Comparison of ENCODE assay signal across 20 cellular contexts in genomic region chr7:141584935-141585334, GRCh38. TPM values are rescaled to one million over a fixed set of nuclear protein-coding genes. Genes with fewer than 3 reads are reported as not detected.
DNase-seq lines count a peak whose midpoint lies in the region; ATAC-seq, FAIRE-seq and TF ChIP-seq lines count a peak whose summit lies in the region.
"Had no signal": no experiment of that assay in that cellular context is flagged by ENCODE, and none has a peak within 500 bp of the region (broad histone marks: within the 10 kb centered on the region; RNA-seq: fewer than 3 reads in every experiment).

No MANE protein-coding gene starts in this region.

- H3K27ac ChIP-seq in A549 = peak overlapping the region; percentile 77 to 81
- H3K27ac ChIP-seq: esophagus squamous epithelium, vagina had no signal

- CTCF ChIA-PET in A549 (lab: Yijun Ruan, JAX) = interaction anchor here (1.2 kb wide), 1 partner anchor 52 kb away, joined by 3 read pairs; no protein-coding TSS in a partner anchor

- POLR2A ChIA-PET in A549 (lab: Yijun Ruan, JAX) = interaction anchor here (1.2 kb wide), 1 partner anchor 34 kb away, joined by 4 read pairs; the partner anchor contains the start of gene AGK

- TF ChIP-seq RAD21 in A549 (conservative IDR thresholded peaks at IDR 0.05 in 1 of 2, IDR thresholded peaks at IDR 0.05 in 1 of 2) = no peak

- FAIRE-seq in A549 (lab: Jason Lieb, UNC) = no peak
- FAIRE-seq: bronchial epithelial cell, K562 had no signal

- peaks cover 65% of the 10 kb centered on the region for H3K4me1 Mint-ChIP-seq in activated naive CD8-positive, alpha-beta T cell treated with anti-CD3 and anti-CD28 coated beads, Interleukin-2, amount 50 U/mL, for 24 hours

- H3K36me3 Mint-ChIP-seq in activated naive CD8-positive, alpha-beta T cell treated with anti-CD3 and anti-CD28 coated beads, Interleukin-2, amount 50 U/mL, for 24 hours (ENCODE audit: low read depth) = peaks cover 70% of the 10 kb centered on the region

- H3K36me3 ChIP-seq in HAP-1 (replicated peaks) = peaks cover 4% of the 10 kb centered on the region; the same call in 1 of the 2 replicates
- H3K36me3 ChIP-seq: vagina had no signal

- H3K9me3 ChIP-seq in A549 = no peaks in the 10 kb centered on the region
- no peaks in the 10 kb centered on the region for H3K9me3 ChIP-seq in HAP-1
- no peaks in the 10 kb centered on the region for H3K9me3 ChIP-seq in iPS-18c (ENCODE audit: control insufficient read depth, insufficient read depth, low read length)
- H3K9me3 ChIP-seq: vagina had no signal

- peak overlapping the region; percentile 65 for H3K4me2 ChIP-seq in A549

- H3K4me3 ChIP-seq in A549 = no peak overlapping the region
- no peak overlapping the region for H3K4me3 ChIP-seq in HAP-1
- peak overlapping the region; percentile 16; the same call in 1 of the 2 replicates for H3K4me3 ChIP-seq in iPS-18c (ENCODE audit: insufficient read depth, low read depth, low read length)
- H3K4me3 ChIP-seq: esophagus squamous epithelium, K562, mucosa of descending colon, vagina had no signal

- ATAC-seq in A549 (no peak), HG02981 (IDR thresholded peaks at IDR 0.05; ENCODE audit: unreplicated experiment) (no peak), HG02763 (IDR thresholded peaks at IDR 0.05; ENCODE audit: unreplicated experiment) (no peak)
- no peak for ATAC-seq in activated naive CD8-positive, alpha-beta T cell treated with anti-CD3 and anti-CD28 coated beads, Interleukin-2, amount 50 U/mL, for 24 hours
- ATAC-seq: K562, mucosa of descending colon, sciatic nerve had no signal

- H3K27me3 Mint-ChIP-seq in activated naive CD8-positive, alpha-beta T cell treated with anti-CD3 and anti-CD28 coated beads, Interleukin-2, amount 50 U/mL, for 24 hours = peaks cover 1% of the 10 kb centered on the region

- peaks cover 22% of the 10 kb centered on the region for H3K9me3 Mint-ChIP-seq in activated naive CD8-positive, alpha-beta T cell treated with anti-CD3 and anti-CD28 coated beads, Interleukin-2, amount 50 U/mL, for 24 hours

- H3K4me1 ChIP-seq in A549 = peaks cover 38% of the 10 kb centered on the region
- H3K4me1 ChIP-seq in HAP-1 = peaks cover 18% of the 10 kb centered on the region
- H3K4me1 ChIP-seq: esophagus squamous epithelium had no signal

- no peaks in the 10 kb centered on the region for H3K27me3 ChIP-seq in HAP-1 (ENCODE audit: low read depth)
- H3K27me3 ChIP-seq: esophagus squamous epithelium, vagina had no signal

- WGBS in A549 (ENCODE audit: missing lambda C conversion rate) = 84% methylated on average over 3 of the region's 3 CpGs

- peak overlapping the region; percentile 98 for H3K27ac Mint-ChIP-seq in activated naive CD8-positive, alpha-beta T cell treated with anti-CD3 and anti-CD28 coated beads, Interleukin-2, amount 50 U/mL, for 24 hours

- DNase-seq in A549 (ENCODE audit: low read depth in 1 of 2, low spot score in 1 of 2) (no peak), HAP-1 (ENCODE audit: low spot score in 2 of 2) (peak; percentile 31 to 61), NCI-H2227 (lab: John Stamatoyannopoulos, UW; ENCODE audit: unreplicated experiment) (no peak), midbrain (lab: John Stamatoyannopoulos, UW) (no peak)
- no peak for DNase-seq in activated naive CD8-positive, alpha-beta T cell treated with anti-CD3 and anti-CD28 coated beads, Interleukin-2, amount 50 U/mL, for 24 hours
- DNase-seq: activated CD4-positive, CD25-positive, alpha-beta regulatory T cell; activated naive CD4-positive, alpha-beta T cell treated with anti-CD3 and anti-CD28 coated beads, Interleukin-2, amount 50 U/mL, for 16 hours; esophagus squamous epithelium; mucosa of descending colon; NCI-H2081 treated with DMSO at 0.1 percent for 48 hours; NCI-H524 treated with DMSO at 0.1 percent for 48 hours; substantia nigra had no signal

- in situ Hi-C loops in HAP-1 (cut with MboI; ENCODE audit: low sequenced_read_pairs) = no loop called here

- no peak for TF ChIP-seq CTCF in A549 (IDR thresholded peaks at IDR 0.05)

- H3K4me3 Mint-ChIP-seq in activated naive CD8-positive, alpha-beta T cell treated with anti-CD3 and anti-CD28 coated beads, Interleukin-2, amount 50 U/mL, for 24 hours = peak overlapping the region; percentile 70
- H3K4me3 Mint-ChIP-seq: T-helper 2 cell treated with Interferon-gamma antibody and Interleukin-4, amounts not matched to agents 5 μg/mL and 100 μg/mL, for 36 hours had no signal

- TF ChIP-seq EP300 in A549 (IDR thresholded peaks at IDR 0.05) = no peak

- TF ChIP-seq POLR2A in A549 (IDR thresholded peaks at IDR 0.05; ENCODE audit: low read length) = no peak

TF ChIP-seq in A549, 52 proteins besides CTCF, POLR2A, EP300 and RAD21:
- TF ChIP-seq FOSB (CRISPR knock-in tag; IDR thresholded peaks at IDR 0.05) = no peak
- TF ChIP-seq EHF (CRISPR knock-in tag; IDR thresholded peaks at IDR 0.05) = no peak
- TF ChIP-seq, protein P1, sequence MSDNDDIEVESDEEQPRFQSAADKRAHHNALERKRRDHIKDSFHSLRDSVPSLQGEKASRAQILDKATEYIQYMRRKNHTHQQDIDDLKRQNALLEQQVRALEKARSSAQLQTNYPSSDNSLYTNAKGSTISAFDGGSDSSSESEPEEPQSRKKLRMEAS (IDR thresholded peaks at IDR 0.05) = no peak
- no peak for TF ChIP-seq FOSL2 (IDR thresholded peaks at IDR 0.05)
- no peak for TF ChIP-seq FOSL2 (CRISPR knock-in tag; IDR thresholded peaks at IDR 0.05)
- TF ChIP-seq KDM5A (IDR thresholded peaks at IDR 0.05) = no peak
- TF ChIP-seq RNF2 (IDR thresholded peaks at IDR 0.05; ENCODE audit: borderline replicate concordance, low read depth) = no peak
- TF ChIP-seq, protein P2, sequence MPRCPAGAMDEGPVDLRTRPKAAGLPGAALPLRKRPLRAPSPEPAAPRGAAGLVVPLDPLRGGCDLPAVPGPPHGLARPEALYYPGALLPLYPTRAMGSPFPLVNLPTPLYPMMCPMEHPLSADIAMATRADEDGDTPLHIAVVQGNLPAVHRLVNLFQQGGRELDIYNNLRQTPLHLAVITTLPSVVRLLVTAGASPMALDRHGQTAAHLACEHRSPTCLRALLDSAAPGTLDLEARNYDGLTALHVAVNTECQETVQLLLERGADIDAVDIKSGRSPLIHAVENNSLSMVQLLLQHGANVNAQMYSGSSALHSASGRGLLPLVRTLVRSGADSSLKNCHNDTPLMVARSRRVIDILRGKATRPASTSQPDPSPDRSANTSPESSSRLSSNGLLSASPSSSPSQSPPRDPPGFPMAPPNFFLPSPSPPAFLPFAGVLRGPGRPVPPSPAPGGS (IDR thresholded peaks at IDR 0.05) = no peak
- no peak for TF ChIP-seq FOXS1 (CRISPR knock-in tag; IDR thresholded peaks at IDR 0.05)
- TF ChIP-seq, protein P3, sequence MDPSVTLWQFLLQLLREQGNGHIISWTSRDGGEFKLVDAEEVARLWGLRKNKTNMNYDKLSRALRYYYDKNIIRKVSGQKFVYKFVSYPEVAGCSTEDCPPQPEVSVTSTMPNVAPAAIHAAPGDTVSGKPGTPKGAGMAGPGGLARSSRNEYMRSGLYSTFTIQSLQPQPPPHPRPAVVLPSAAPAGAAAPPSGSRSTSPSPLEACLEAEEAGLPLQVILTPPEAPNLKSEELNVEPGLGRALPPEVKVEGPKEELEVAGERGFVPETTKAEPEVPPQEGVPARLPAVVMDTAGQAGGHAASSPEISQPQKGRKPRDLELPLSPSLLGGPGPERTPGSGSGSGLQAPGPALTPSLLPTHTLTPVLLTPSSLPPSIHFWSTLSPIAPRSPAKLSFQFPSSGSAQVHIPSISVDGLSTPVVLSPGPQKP (IDR thresholded peaks at IDR 0.05; ENCODE audit: low read depth, low read length) = no peak
- no peak for TF ChIP-seq PHF8 (IDR thresholded peaks at IDR 0.05; ENCODE audit: borderline replicate concordance, low read depth)
- no peak for TF ChIP-seq RARB (CRISPR knock-in tag; IDR thresholded peaks at IDR 0.05)
- TF ChIP-seq TFCP2L1 (CRISPR knock-in tag; IDR thresholded peaks at IDR 0.05) = no peak
- TF ChIP-seq ESRRA (IDR thresholded peaks at IDR 0.05; ENCODE audit: borderline replicate concordance, low read length) = no peak
- TF ChIP-seq NFE2L2 (conservative IDR thresholded peaks at IDR 0.05; ENCODE audit: low read length) = no peak

RNA-seq across cellular contexts. Expression of gene AGK, which starts 33.7 kb away (rescaled TPM):
- polyA plus RNA-seq in A549 (2011; rRNA removed) (60.8 and 63.5 TPM in 2 replicates), A549 (2017; fragmentation: RNase III; extraction: RNeasy Plus Mini Kit Qiagen cat#74134 plus additional on column Dnase treatment) (29.6 to 36.2 TPM (median 30.4 TPM) in 3 replicates)
- 32.7 and 33.8 TPM in 2 replicates for polyA plus RNA-seq in A549 (2012; cell fraction: cytosol; rRNA removed)
- 37.3 and 47.3 TPM in 2 replicates for polyA plus RNA-seq in A549 (2012; cell fraction: nucleus; rRNA removed)
- 33.6 and 37.4 TPM in 2 replicates for polyA minus RNA-seq in A549 (2011; rRNA and poly(A)+ RNA removed)

Comparison
In these comparisons a context has a peak if more than half of its experiments do, and no peak if none do; other contexts are left out.
1. DNase-seq: peak in HAP-1 (2 of 2); none in A549 (0 of 2), activated naive CD8-positive, alpha-beta T cell treated with anti-CD3 and anti-CD28 coated beads, Interleukin-2, amount 50 U/mL, for 24 hours (single experiment), NCI-H2227 (single experiment) and midbrain (single experiment).